Comparison of ENCODE assay signal across 2 cellular contexts in the genomic region with DNA sequence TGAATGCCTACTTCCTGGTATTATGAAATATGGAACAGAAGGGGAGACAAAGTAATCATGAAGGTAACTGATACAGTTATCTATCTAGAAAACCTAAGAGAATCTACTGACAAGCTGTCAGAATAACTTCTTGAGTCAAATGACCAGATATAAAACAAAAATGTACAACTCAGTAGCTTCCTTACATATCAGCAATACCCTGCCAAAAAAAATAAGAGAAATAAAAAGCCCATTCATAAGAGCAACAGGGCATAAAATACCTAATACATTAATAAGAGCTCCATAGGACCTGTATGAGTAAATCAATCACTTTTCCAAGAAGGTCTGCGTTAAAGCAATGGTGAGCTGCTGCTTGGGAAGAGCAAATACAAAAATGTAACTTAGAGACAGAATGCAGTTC.
TF ChIP-seq lines count a peak whose summit lies in the region.

No MANE protein-coding gene starts in this region.

TF ChIP-seq in liver, 16 proteins besides CTCF, POLR2A, EP300 and RAD21:
- TF ChIP-seq, protein P1, sequence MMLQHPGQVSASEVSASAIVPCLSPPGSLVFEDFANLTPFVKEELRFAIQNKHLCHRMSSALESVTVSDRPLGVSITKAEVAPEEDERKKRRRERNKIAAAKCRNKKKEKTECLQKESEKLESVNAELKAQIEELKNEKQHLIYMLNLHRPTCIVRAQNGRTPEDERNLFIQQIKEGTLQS (IDR thresholded peaks at IDR 0.05), result no peak
TF ChIP-seq in liver: peak in this region for 0.

TF ChIP-seq in WTC11, 78 proteins besides CTCF, POLR2A, EP300 and RAD21:
- no peak for TF ChIP-seq SOX15 (CRISPR knock-in tag; IDR thresholded peaks at IDR 0.05)
- TF ChIP-seq CREM (CRISPR knock-in tag; IDR thresholded peaks at IDR 0.05), result no peak
- TF ChIP-seq FOXK1 (CRISPR knock-in tag; IDR thresholded peaks at IDR 0.05), result no peak
TF ChIP-seq in WTC11: peak in this region for 0.
